In genomic region chr17:40323731-40324650, GRCh38 we compare ENCODE assay signal across 1 cellular context.
TF ChIP-seq lines count a peak whose summit lies in the region.

No MANE protein-coding gene starts in this region.

TF ChIP-seq in GM12878, 131 proteins besides CTCF, POLR2A, EP300 and RAD21 (continues in another document):
- TF ChIP-seq WRNIP1 (IDR thresholded peaks at IDR 0.05; ENCODE audit: borderline replicate concordance, low read depth, low read length) (no peak), EZH2 (IDR thresholded peaks at IDR 0.05; ENCODE audit: borderline replicate concordance, control insufficient read depth, low read depth, low read length) (no peak), GATAD2B (conservative IDR thresholded peaks at IDR 0.05; ENCODE audit: low read depth) (peak; percentile 55; the same call in 1 of the 2 replicates), BACH1 (IDR thresholded peaks at IDR 0.05; ENCODE audit: borderline replicate concordance) (0 out of 2 replicates have a peak, but pooled peaks have one; percentile 13), CEBPB (IDR thresholded peaks at IDR 0.05; ENCODE audit: borderline replicate concordance in 1 of 2, low read depth in 2 of 2, low read length in 2 of 2) (no peak), SUZ12 (IDR thresholded peaks at IDR 0.05; ENCODE audit: unreplicated experiment) (no peak), RFX5 (IDR thresholded peaks at IDR 0.05; ENCODE audit: low read depth, low read length) (no peak), POLR2AphosphoS5 (IDR thresholded peaks at IDR 0.05; ENCODE audit: low read length) (peak; percentile 71; the same call in 1 of the 2 replicates), FOXK2 (IDR thresholded peaks at IDR 0.05) (no peak), IRF5 (IDR thresholded peaks at IDR 0.05; ENCODE audit: borderline replicate concordance) (no peak), MTA3 (IDR thresholded peaks at IDR 0.05; ENCODE audit: borderline replicate concordance, low read length) (no peak), E2F8 (IDR thresholded peaks at IDR 0.05; ENCODE audit: low read depth, partially characterized antibody) (no peak), TBL1XR1 (IDR thresholded peaks at IDR 0.05; ENCODE audit: low read depth, low read length) (no peak), GABPA (IDR thresholded peaks at IDR 0.05; ENCODE audit: low read depth) (no peak), HCFC1 (IDR thresholded peaks at IDR 0.05; ENCODE audit: low read length) (no peak), TCF7 (IDR thresholded peaks at IDR 0.05; ENCODE audit: borderline replicate concordance) (no peak), SKIL (IDR thresholded peaks at IDR 0.05; ENCODE audit: low read depth, poor library complexity, severe bottlenecking) (no peak), ZBED1 (IDR thresholded peaks at IDR 0.05; ENCODE audit: borderline replicate concordance) (no peak), TAF1 (IDR thresholded peaks at IDR 0.05; ENCODE audit: borderline replicate concordance, low read depth, low read length) (0 out of 2 replicates have a peak, but pooled peaks have one; percentile 21), NFYA (IDR thresholded peaks at IDR 0.05; ENCODE audit: borderline replicate concordance, low read depth, low read length) (no peak), NR2C1 (IDR thresholded peaks at IDR 0.05) (no peak), ZNF384 (IDR thresholded peaks at IDR 0.05; ENCODE audit: borderline replicate concordance, low read depth, low read length) (no peak), RBBP5 (conservative IDR thresholded peaks at IDR 0.05) (no peak), ESRRA (IDR thresholded peaks at IDR 0.05; ENCODE audit: low read length) (no peak), SIN3A (IDR thresholded peaks at IDR 0.05; ENCODE audit: low read depth, low read length) (no peak), FOS (IDR thresholded peaks at IDR 0.05; ENCODE audit: borderline replicate concordance, extremely low read depth, insufficient read length) (no peak), HDAC6 (IDR thresholded peaks at IDR 0.05; ENCODE audit: unreplicated experiment) (no peak), SMC3 (IDR thresholded peaks at IDR 0.05; ENCODE audit: borderline replicate concordance, low read length) (no peak), ZSCAN29 (IDR thresholded peaks at IDR 0.05) (no peak), RCOR1 (conservative IDR thresholded peaks at IDR 0.05; ENCODE audit: low read depth, low read length) (no peak), LARP7 (IDR thresholded peaks at IDR 0.05) (no peak), ZNF274 (IDR thresholded peaks at IDR 0.05; ENCODE audit: insufficient read depth, insufficient read length) (no peak), CREM (IDR thresholded peaks at IDR 0.05; ENCODE audit: low read depth) (peak; percentile 32; the same call in 1 of the 2 replicates), CHD4 (IDR thresholded peaks at IDR 0.05) (no peak), MTA2 (IDR thresholded peaks at IDR 0.05; ENCODE audit: low read depth) (peak; percentile 50; the same call in 1 of the 2 replicates), NR2F1 (conservative IDR thresholded peaks at IDR 0.05) (no peak; the same call in none of the 2 replicates), BCL3 (IDR thresholded peaks at IDR 0.05; ENCODE audit: borderline replicate concordance, insufficient read depth, low read depth, low read length, poor library complexity, severe bottlenecking) (peak; percentile 48), DPF2 (IDR thresholded peaks at IDR 0.05) (peak; percentile 37; the same call in 1 of the 2 replicates), TARDBP (IDR thresholded peaks at IDR 0.05; ENCODE audit: borderline replicate concordance) (no peak), BCL11A (IDR thresholded peaks at IDR 0.05; ENCODE audit: low read depth, low read length) (peak; percentile 31; the same call in 1 of the 2 replicates), PKNOX1 (IDR thresholded peaks at IDR 0.05) (no peak), ATF2 (IDR thresholded peaks at IDR 0.05; ENCODE audit: low read length) (no peak), PBX3 (IDR thresholded peaks at IDR 0.05; ENCODE audit: insufficient replicate concordance, low read depth, low read length) (no peak), RUNX3 (IDR thresholded peaks at IDR 0.05; ENCODE audit: low read length) (no peak), HDAC2 (IDR thresholded peaks at IDR 0.05) (no peak), MYC (IDR thresholded peaks at IDR 0.05; ENCODE audit: insufficient read depth, insufficient read length, insufficient replicate concordance, low read length, severe bottlenecking) (no peak)
- TF ChIP-seq, protein P1, sequence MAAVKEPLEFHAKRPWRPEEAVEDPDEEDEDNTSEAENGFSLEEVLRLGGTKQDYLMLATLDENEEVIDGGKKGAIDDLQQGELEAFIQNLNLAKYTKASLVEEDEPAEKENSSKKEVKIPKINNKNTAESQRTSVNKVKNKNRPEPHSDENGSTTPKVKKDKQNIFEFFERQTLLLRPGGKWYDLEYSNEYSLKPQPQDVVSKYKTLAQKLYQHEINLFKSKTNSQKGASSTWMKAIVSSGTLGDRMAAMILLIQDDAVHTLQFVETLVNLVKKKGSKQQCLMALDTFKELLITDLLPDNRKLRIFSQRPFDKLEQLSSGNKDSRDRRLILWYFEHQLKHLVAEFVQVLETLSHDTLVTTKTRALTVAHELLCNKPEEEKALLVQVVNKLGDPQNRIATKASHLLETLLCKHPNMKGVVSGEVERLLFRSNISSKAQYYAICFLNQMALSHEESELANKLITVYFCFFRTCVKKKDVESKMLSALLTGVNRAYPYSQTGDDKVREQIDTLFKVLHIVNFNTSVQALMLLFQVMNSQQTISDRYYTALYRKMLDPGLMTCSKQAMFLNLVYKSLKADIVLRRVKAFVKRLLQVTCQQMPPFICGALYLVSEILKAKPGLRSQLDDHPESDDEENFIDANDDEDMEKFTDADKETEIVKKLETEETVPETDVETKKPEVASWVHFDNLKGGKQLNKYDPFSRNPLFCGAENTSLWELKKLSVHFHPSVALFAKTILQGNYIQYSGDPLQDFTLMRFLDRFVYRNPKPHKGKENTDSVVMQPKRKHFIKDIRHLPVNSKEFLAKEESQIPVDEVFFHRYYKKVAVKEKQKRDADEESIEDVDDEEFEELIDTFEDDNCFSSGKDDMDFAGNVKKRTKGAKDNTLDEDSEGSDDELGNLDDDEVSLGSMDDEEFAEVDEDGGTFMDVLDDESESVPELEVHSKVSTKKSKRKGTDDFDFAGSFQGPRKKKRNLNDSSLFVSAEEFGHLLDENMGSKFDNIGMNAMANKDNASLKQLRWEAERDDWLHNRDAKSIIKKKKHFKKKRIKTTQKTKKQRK (IDR thresholded peaks at IDR 0.05; ENCODE audit: low read depth, low read length) = no peak
- TF ChIP-seq, protein P2, sequence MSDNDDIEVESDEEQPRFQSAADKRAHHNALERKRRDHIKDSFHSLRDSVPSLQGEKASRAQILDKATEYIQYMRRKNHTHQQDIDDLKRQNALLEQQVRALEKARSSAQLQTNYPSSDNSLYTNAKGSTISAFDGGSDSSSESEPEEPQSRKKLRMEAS (IDR thresholded peaks at IDR 0.05; ENCODE audit: low read depth, low read length) = no peak
- TF ChIP-seq, protein P3, sequence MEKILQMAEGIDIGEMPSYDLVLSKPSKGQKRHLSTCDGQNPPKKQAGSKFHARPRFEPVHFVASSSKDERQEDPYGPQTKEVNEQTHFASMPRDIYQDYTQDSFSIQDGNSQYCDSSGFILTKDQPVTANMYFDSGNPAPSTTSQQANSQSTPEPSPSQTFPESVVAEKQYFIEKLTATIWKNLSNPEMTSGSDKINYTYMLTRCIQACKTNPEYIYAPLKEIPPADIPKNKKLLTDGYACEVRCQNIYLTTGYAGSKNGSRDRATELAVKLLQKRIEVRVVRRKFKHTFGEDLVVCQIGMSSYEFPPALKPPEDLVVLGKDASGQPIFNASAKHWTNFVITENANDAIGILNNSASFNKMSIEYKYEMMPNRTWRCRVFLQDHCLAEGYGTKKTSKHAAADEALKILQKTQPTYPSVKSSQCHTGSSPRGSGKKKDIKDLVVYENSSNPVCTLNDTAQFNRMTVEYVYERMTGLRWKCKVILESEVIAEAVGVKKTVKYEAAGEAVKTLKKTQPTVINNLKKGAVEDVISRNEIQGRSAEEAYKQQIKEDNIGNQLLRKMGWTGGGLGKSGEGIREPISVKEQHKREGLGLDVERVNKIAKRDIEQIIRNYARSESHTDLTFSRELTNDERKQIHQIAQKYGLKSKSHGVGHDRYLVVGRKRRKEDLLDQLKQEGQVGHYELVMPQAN (conservative IDR thresholded peaks at IDR 0.05) = no peak
